16 cellular contexts compared by ENCODE assay signal in genomic region chr20:16314320-16314719, GRCh38.
DNase-seq lines count a peak whose midpoint lies in the region; ATAC-seq and FAIRE-seq lines count a peak whose summit lies in the region.
"Had no signal": no experiment of that assay in that cellular context is flagged by ENCODE, and none has a peak within 500 bp of the region (broad histone marks: within the 10 kb centered on the region; RNA-seq: fewer than 3 reads in every experiment).

No MANE protein-coding gene starts in this region.

- H3K27me3 Mint-ChIP-seq in activated naive CD8-positive, alpha-beta T cell treated with anti-CD3 and anti-CD28 coated beads, Interleukin-2, amount 50 U/mL, for 24 hours: no peaks in the 10 kb centered on the region
- H3K27me3 Mint-ChIP-seq: activated CD4-positive, alpha-beta memory T cell treated with anti-CD3 and anti-CD28 coated beads, Interleukin-2, amount 10 ng/mL, durations not matched to agents 7 days and 5 days; stimulated activated naive CD8-positive, alpha-beta T cell treated with anti-CD3 and anti-CD28 coated beads, Interleukin-15, Interleukin-2, amounts not matched to agents 100 ng/mL and 50 ng/mL, for 24 hours had no signal

- H3K27ac Mint-ChIP-seq in activated naive CD8-positive, alpha-beta T cell treated with anti-CD3 and anti-CD28 coated beads, Interleukin-2, amount 50 U/mL, for 24 hours: no peak overlapping the region
- H3K27ac Mint-ChIP-seq: activated CD4-positive, alpha-beta memory T cell treated with anti-CD3 and anti-CD28 coated beads, Interleukin-2, amount 10 ng/mL, durations not matched to agents 7 days and 5 days; stimulated activated naive CD8-positive, alpha-beta T cell treated with anti-CD3 and anti-CD28 coated beads, Interleukin-15, Interleukin-2, amounts not matched to agents 100 ng/mL and 50 ng/mL, for 24 hours had no signal

- DNase-seq in GM19239 (ENCODE audit: insufficient read length, low spot score) (no peak), D341Med (ENCODE audit: low spot score) (no peak), NCI-H524 treated with DMSO at 0.1 percent for 48 hours (lab: John Stamatoyannopoulos, UW) (no peak)
- no peak for DNase-seq in activated naive CD8-positive, alpha-beta T cell treated with anti-CD3 and anti-CD28 coated beads, Interleukin-2, amount 50 U/mL, for 24 hours
- DNase-seq in central memory CD4-positive, alpha-beta T cell: no peak
- DNase-seq: activated CD4-positive, alpha-beta memory T cell treated with anti-CD3 and anti-CD28 coated beads, Interleukin-2, amount 10 ng/mL, durations not matched to agents 7 days and 5 days; adrenal gland; DMS79; foreskin keratinocyte; NCI-H1694 treated with DMSO at 0.1 percent for 48 hours; NCI-H69; small intestine had no signal

- peak; percentile 60 for ATAC-seq in GM21825 (IDR thresholded peaks at IDR 0.05; ENCODE audit: unreplicated experiment)
- peak; percentile 63 for ATAC-seq in HG03196 (IDR thresholded peaks at IDR 0.05; ENCODE audit: unreplicated experiment)
- ATAC-seq in activated naive CD8-positive, alpha-beta T cell treated with anti-CD3 and anti-CD28 coated beads, Interleukin-2, amount 50 U/mL, for 24 hours: no peak
- ATAC-seq: foreskin keratinocyte had no signal

- no peak overlapping the region for H3K4me3 Mint-ChIP-seq in activated naive CD8-positive, alpha-beta T cell treated with anti-CD3 and anti-CD28 coated beads, Interleukin-2, amount 50 U/mL, for 24 hours
- H3K4me3 Mint-ChIP-seq: activated CD4-positive, alpha-beta memory T cell treated with anti-CD3 and anti-CD28 coated beads, Interleukin-2, amount 10 ng/mL, durations not matched to agents 7 days and 5 days; stimulated activated naive CD8-positive, alpha-beta T cell treated with anti-CD3 and anti-CD28 coated beads, Interleukin-15, Interleukin-2, amounts not matched to agents 100 ng/mL and 50 ng/mL, for 24 hours had no signal

- H3K4me1 Mint-ChIP-seq in activated naive CD8-positive, alpha-beta T cell treated with anti-CD3 and anti-CD28 coated beads, Interleukin-2, amount 50 U/mL, for 24 hours: peaks cover 9% of the 10 kb centered on the region
- H3K4me1 Mint-ChIP-seq: activated CD4-positive, alpha-beta memory T cell treated with anti-CD3 and anti-CD28 coated beads, Interleukin-2, amount 10 ng/mL, durations not matched to agents 7 days and 5 days had no signal

- H3K36me3 Mint-ChIP-seq in activated naive CD8-positive, alpha-beta T cell treated with anti-CD3 and anti-CD28 coated beads, Interleukin-2, amount 50 U/mL, for 24 hours (ENCODE audit: low read depth): peaks cover 26% of the 10 kb centered on the region

- H3K9me3 Mint-ChIP-seq in activated naive CD8-positive, alpha-beta T cell treated with anti-CD3 and anti-CD28 coated beads, Interleukin-2, amount 50 U/mL, for 24 hours: no peaks in the 10 kb centered on the region
- H3K9me3 Mint-ChIP-seq: stimulated activated naive CD8-positive, alpha-beta T cell treated with anti-CD3 and anti-CD28 coated beads, Interleukin-15, Interleukin-2, amounts not matched to agents 100 ng/mL and 50 ng/mL, for 24 hours had no signal

- FAIRE-seq in GM19239 (lab: Jason Lieb, UNC): peak; percentile 76
- FAIRE-seq: RCC 7860, small intestine had no signal
